Comparison of ENCODE assay signal across 8 cellular contexts in the genomic region with DNA sequence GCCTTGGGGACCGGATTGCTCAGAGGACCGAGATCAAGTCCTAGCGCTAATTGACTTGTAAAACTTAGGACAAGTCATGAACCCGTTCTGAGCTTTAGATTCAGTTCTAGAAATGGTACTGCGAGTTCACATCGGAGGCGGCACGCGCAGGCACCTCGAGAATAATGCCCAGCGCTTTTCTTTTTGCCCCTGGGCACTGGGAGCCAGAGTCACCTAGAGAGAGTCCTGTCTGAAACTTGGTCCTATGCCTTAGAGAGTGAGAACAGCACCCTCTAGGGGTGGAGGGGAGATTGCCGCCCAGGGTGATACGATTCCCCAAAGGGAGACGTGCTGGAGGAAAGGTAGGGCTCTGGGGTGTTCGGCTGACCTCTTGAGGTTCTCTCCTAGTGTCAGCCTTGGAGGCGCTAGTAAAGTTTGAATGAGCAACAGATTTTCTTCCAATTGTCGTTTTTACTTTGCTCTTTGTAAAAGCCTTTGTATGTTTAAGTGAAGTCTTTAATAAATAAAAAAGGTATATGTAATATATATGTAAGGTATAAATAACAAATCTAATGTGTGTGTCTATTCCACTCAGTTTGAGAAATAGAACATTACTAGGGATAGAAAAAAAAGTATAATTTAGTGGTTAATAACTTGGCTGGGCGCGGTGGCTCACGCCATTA. TPM values are rescaled to one million over a fixed set of nuclear protein-coding genes. Genes with fewer than 3 reads are reported as not detected.
DNase-seq lines count a peak whose midpoint lies in the region; ATAC-seq, FAIRE-seq and TF ChIP-seq lines count a peak whose summit lies in the region.

No MANE protein-coding gene starts in this region.

- no peak for FAIRE-seq in A549 (lab: Jason Lieb, UNC)

- H3K4me1 ChIP-seq in A549: peaks cover 8% of the 10 kb centered on the region; the same call in 2 of the 3 replicates

- DNase-seq in A549 (ENCODE audit: low read depth in 1 of 2, low spot score in 1 of 2) (peak; percentile 86 to 90), NCI-H2107 (lab: John Stamatoyannopoulos, UW) (peak; percentile 98), UCSD-AML1 (lab: John Stamatoyannopoulos, UW; ENCODE audit: unreplicated experiment) (peak; percentile 89), T47D (ENCODE audit: low read depth in 1 of 2, low spot score in 1 of 2) (peak; percentile 98 to 99), iPS-NIHi7 (ENCODE audit: extremely low spot score) (peak; percentile 88), smooth muscle cell of the brain vasculature (ENCODE audit: low read depth, low spot score) (peak; percentile 73)

- in situ Hi-C loops in T47D (cut with HindIII; ENCODE audit: low pct_unique_long_range_greater_than_20kb, low sequenced_read_pairs): no loop called here

- H3K4me3 ChIP-seq in A549: peak overlapping the region; percentile 57

- TF ChIP-seq EP300 in A549 (IDR thresholded peaks at IDR 0.05): no peak

- POLR2A ChIA-PET in A549 (lab: Yijun Ruan, JAX): no interaction called here

- H3K4me2 ChIP-seq in A549: peak overlapping the region; percentile 61

- H3K9me3 ChIP-seq in A549: no peaks in the 10 kb centered on the region

- ATAC-seq in A549: peak; percentile 86 to 87
- ATAC-seq in GM18520 (IDR thresholded peaks at IDR 0.05; ENCODE audit: unreplicated experiment): peak; percentile 58
- peak; percentile 75 for ATAC-seq in HG03095 (IDR thresholded peaks at IDR 0.05; ENCODE audit: unreplicated experiment)

- CTCF ChIA-PET in A549 (lab: Yijun Ruan, JAX): interaction anchor here (0.6 to 1.8 kb wide), 28 partner anchors 10 to 351 kb away, joined by 3 to 27 read pairs (median 4); partner anchors contain the start of genes CAMK2N2 and EIF2B5

- TF ChIP-seq RAD21 in A549 (conservative IDR thresholded peaks at IDR 0.05 in 1 of 2, IDR thresholded peaks at IDR 0.05 in 1 of 2): peak; percentile 62 to 63

- peak; percentile 73 for TF ChIP-seq CTCF in A549 (IDR thresholded peaks at IDR 0.05)

- peak overlapping the region; percentile 79 to 98 for H3K27ac ChIP-seq in A549

- TF ChIP-seq POLR2A in A549 (IDR thresholded peaks at IDR 0.05; ENCODE audit: low read length): no peak

- 18% methylated on average over 17 of the region's 20 CpGs for WGBS in A549 (ENCODE audit: missing lambda C conversion rate)

TF ChIP-seq in A549, 52 proteins besides CTCF, POLR2A, EP300 and RAD21:
- TF ChIP-seq MAZ (IDR thresholded peaks at IDR 0.05; ENCODE audit: borderline replicate concordance, low read depth, low read length) (no peak), SMC3 (IDR thresholded peaks at IDR 0.05) (peak; percentile 59)

RNA-seq across cellular contexts. Expression of gene EEF1AKMT4, which starts 0.8 kb away (rescaled TPM):
- polyA plus RNA-seq in A549 (2011; rRNA removed): 12.7 and 17.0 TPM in 2 replicates
- 28.3 and 30.3 TPM in 2 replicates for polyA plus RNA-seq in A549 (2012; cell fraction: cytosol; rRNA removed)
- polyA plus RNA-seq in A549 (2012; cell fraction: nucleus; rRNA removed): 19.6 and 20.3 TPM in 2 replicates
- 9.0 to 9.8 TPM (median 9.7 TPM) in 3 replicates for polyA plus RNA-seq in A549 (2017; fragmentation: RNase III; extraction: RNeasy Plus Mini Kit Qiagen cat#74134 plus additional on column Dnase treatment)
- polyA minus RNA-seq in A549 (2011; rRNA and poly(A)+ RNA removed): 18.6 and 19.2 TPM in 2 replicates

RNA-seq across cellular contexts. Expression of gene ALG3, which starts 1.5 kb away (rescaled TPM):
- polyA plus RNA-seq in A549 (2011; rRNA removed) (49.1 and 74.4 TPM in 2 replicates), A549 (2017; fragmentation: RNase III; extraction: RNeasy Plus Mini Kit Qiagen cat#74134 plus additional on column Dnase treatment) (55.9 to 59.6 TPM (median 57.6 TPM) in 3 replicates)
- 71.0 and 89.0 TPM in 2 replicates for polyA plus RNA-seq in A549 (2012; cell fraction: cytosol; rRNA removed)
- polyA plus RNA-seq in A549 (2012; cell fraction: nucleus; rRNA removed): 131 and 178 TPM in 2 replicates
- 188 and 236 TPM in 2 replicates for polyA minus RNA-seq in A549 (2011; rRNA and poly(A)+ RNA removed)

RNA-seq across cellular contexts. Expression of gene CAMK2N2, which starts 11.1 kb away (rescaled TPM):
- polyA plus RNA-seq in A549 (2011; rRNA removed) (0.05 and 0.20 TPM in 2 replicates), A549 (2017; fragmentation: RNase III; extraction: RNeasy Plus Mini Kit Qiagen cat#74134 plus additional on column Dnase treatment) (0.71 to 0.88 TPM (median 0.84 TPM) in 3 replicates)
- polyA plus RNA-seq in A549 (2012; cell fraction: cytosol; rRNA removed): 0.34 and 0.47 TPM in 2 replicates
- 0.31 and 0.32 TPM in 2 replicates for polyA plus RNA-seq in A549 (2012; cell fraction: nucleus; rRNA removed)
- polyA minus RNA-seq in A549 (2011; rRNA and poly(A)+ RNA removed): 0.78 TPM in 1 of 2 replicates, not detected in the other

RNA-seq across cellular contexts. Expression of gene VWA5B2, which starts 20.9 kb away (rescaled TPM):
- polyA plus RNA-seq in A549 (2011; rRNA removed): 0.11 and 0.37 TPM in 2 replicates
- 0.66 and 0.69 TPM in 2 replicates for polyA plus RNA-seq in A549 (2012; cell fraction: cytosol; rRNA removed)
- 4.0 and 4.4 TPM in 2 replicates for polyA plus RNA-seq in A549 (2012; cell fraction: nucleus; rRNA removed)
- 0.37 to 0.48 TPM (median 0.47 TPM) in 3 replicates for polyA plus RNA-seq in A549 (2017; fragmentation: RNase III; extraction: RNeasy Plus Mini Kit Qiagen cat#74134 plus additional on column Dnase treatment)
- 0.34 and 0.41 TPM in 2 replicates for polyA minus RNA-seq in A549 (2011; rRNA and poly(A)+ RNA removed)

RNA-seq across cellular contexts. Expression of gene ECE2, which starts 25.5 kb away (rescaled TPM):
- polyA plus RNA-seq in A549 (2011; rRNA removed) (not detected in 2 replicates), A549 (2017; fragmentation: RNase III; extraction: RNeasy Plus Mini Kit Qiagen cat#74134 plus additional on column Dnase treatment) (not detected in 3 replicates)
- not detected in 2 replicates for polyA plus RNA-seq in A549 (2012; cell fraction: cytosol; rRNA removed)
- not detected in 2 replicates for polyA plus RNA-seq in A549 (2012; cell fraction: nucleus; rRNA removed)
- not detected in 2 replicates for polyA minus RNA-seq in A549 (2011; rRNA and poly(A)+ RNA removed)

Comparison
In these comparisons a context has a peak if more than half of its experiments do, and no peak if none do; other contexts are left out.
1. Peak in every context shown above with its lines: DNase-seq, ATAC-seq, H3K4me3 ChIP-seq and H3K27ac ChIP-seq.